In the genomic region with DNA sequence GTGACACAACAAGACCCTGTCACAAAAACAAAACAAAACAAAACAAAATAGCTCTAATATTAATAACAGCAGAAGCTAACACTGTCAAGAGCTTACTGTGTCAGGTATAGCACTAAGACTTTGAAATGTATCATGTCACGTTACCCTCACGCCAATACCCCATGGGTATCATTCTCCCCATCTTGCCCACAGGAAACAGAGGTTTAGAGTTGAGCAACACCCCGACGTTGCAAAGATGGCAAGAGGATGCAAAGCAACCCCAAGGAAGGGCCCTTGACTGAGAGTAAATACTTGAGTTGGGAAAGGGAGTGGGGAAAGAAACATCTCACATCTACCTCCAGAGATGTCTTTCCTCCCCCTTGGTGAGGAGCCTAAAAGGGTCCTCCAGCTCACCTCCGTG, we compare ENCODE assay signal across 31 cellular contexts.
"Had no signal": no experiment of that assay in that cellular context is flagged by ENCODE, and none has a peak within 500 bp of the region (broad histone marks: within the 10 kb centered on the region; RNA-seq: fewer than 3 reads in every experiment).

No MANE protein-coding gene starts in this region.

- H3K4me3 ChIP-seq: dorsolateral prefrontal cortex, gastrocnemius medialis, hepatocyte, left lung, neural progenitor cell, prostate gland, right atrium auricular region, smooth muscle cell, stomach, thyroid gland had no signal

- H3K4me3 Mint-ChIP-seq: endodermal cell, nephron, neural progenitor cell, type B pancreatic cell had no signal

- H2AFZ ChIP-seq: hepatocyte, neural progenitor cell had no signal

- H3K27ac ChIP-seq: dorsolateral prefrontal cortex, epithelial cell of prostate, gastrocnemius medialis, hepatocyte, left lung, neural progenitor cell, prostate gland, right atrium auricular region, stomach, thyroid gland had no signal

- H3K9ac ChIP-seq: neural progenitor cell had no signal

- H3K4me2 ChIP-seq: hepatocyte, neural progenitor cell, smooth muscle cell had no signal

- FAIRE-seq: colon, islet of Langerhans had no signal

- H3K4me1 ChIP-seq: gastrocnemius medialis, left lung, neural progenitor cell, prostate gland, right atrium auricular region, stomach, thyroid gland had no signal

- H3K27ac Mint-ChIP-seq: endodermal cell, type B pancreatic cell had no signal

- H3K27me3 ChIP-seq: dorsolateral prefrontal cortex, gastrocnemius medialis, hepatocyte, left lung, neural progenitor cell, right atrium auricular region, stomach, thyroid gland had no signal

- ATAC-seq: esophagus mucosa, gastrocnemius medialis, left cardiac atrium, left lung, sciatic nerve had no signal

- H3K27me3 Mint-ChIP-seq: type B pancreatic cell had no signal

- H3K36me3 ChIP-seq: gastrocnemius medialis, left lung, neural progenitor cell, prostate gland, right atrium auricular region, stomach, thyroid gland had no signal

- DNase-seq: cerebellar nuclear complex; dorsolateral prefrontal cortex; effector CD4-positive, alpha-beta T cell; endodermal cell; foreskin fibroblast; gastrocnemius medialis; head of caudate nucleus; left cardiac atrium; left lung; mesendoderm; midbrain; nucleus accumbens; stimulated activated CD4-positive, alpha-beta T cell treated with anti-CD3 and anti-CD28 coated beads, Interleukin-12 subunit alpha, Interleukin-12 subunit beta, amount 100 ng/mL, for 4 hours; stimulated activated CD4-positive, alpha-beta T cell treated with anti-CD3 and anti-CD28 coated beads, Interleukin-1b, Interleukin-23, amount 100 ng/mL, for 48 hours; stimulated activated CD4-positive, alpha-beta T cell treated with anti-CD3 and anti-CD28 coated beads, Interleukin-4, amount 100 ng/mL, for 1 hour; stimulated activated CD8-positive, alpha-beta memory T cell treated with anti-CD3 and anti-CD28 coated beads, Interleukin-4, amount 100 ng/mL, for 48 hours; stimulated activated naive CD4-positive, alpha-beta T cell treated with Interleukin-2 at 50 U/mL for 16 hours; stomach; thyroid gland had no signal

- H3K9me3 ChIP-seq: gastrocnemius medialis, left lung, prostate gland, right atrium auricular region, stomach, thyroid gland had no signal

- H3K79me2 ChIP-seq: hepatocyte had no signal
